12 cellular contexts compared by ENCODE assay signal in genomic region chrX:72105436-72105835, GRCh38. TPM values are rescaled to one million over a fixed set of nuclear protein-coding genes. Genes with fewer than 3 reads are reported as not detected.
A peak's percentile ranks its signal among the peaks of the same experiment; 100 is the strongest.
DNase-seq lines count a peak whose midpoint lies in the region; ATAC-seq, FAIRE-seq and TF ChIP-seq lines count a peak whose summit lies in the region.
"Had no signal": no experiment of that assay in that cellular context is flagged by ENCODE, and none has a peak within 500 bp of the region (broad histone marks: within the 10 kb centered on the region; RNA-seq: fewer than 3 reads in every experiment).

No MANE protein-coding gene starts in this region.

- H3K27me3 ChIP-seq in tibial artery = no peaks in the 10 kb centered on the region
- H3K27me3 ChIP-seq: Peyer's patch had no signal

- POLR2A ChIA-PET in activated naive CD8-positive, alpha-beta T cell treated with anti-CD3 and anti-CD28 coated beads, Interleukin-2, amount 10 ng/mL, durations not matched to agents 7 days and 5 days (lab: Charles Lee) = no interaction called here

- no peaks in the 10 kb centered on the region for H3K36me3 ChIP-seq in tibial artery
- H3K36me3 ChIP-seq: Peyer's patch had no signal

- peaks cover 0 to 18% (median 0%) of the 10 kb centered on the region in 4 donors for H3K4me1 ChIP-seq in tibial artery
- H3K4me1 ChIP-seq: Peyer's patch had no signal

- H3K36me3 Mint-ChIP-seq in activated naive CD8-positive, alpha-beta T cell treated with anti-CD3 and anti-CD28 coated beads, Interleukin-2, amount 10 ng/mL, durations not matched to agents 7 days and 5 days = no peaks in the 10 kb centered on the region
- no peaks in the 10 kb centered on the region for H3K36me3 Mint-ChIP-seq in osteocyte (ENCODE audit: unreplicated experiment)

- ATAC-seq in GM21515 (IDR thresholded peaks at IDR 0.05; ENCODE audit: unreplicated experiment) = peak; percentile 70
- peak; percentile 49 for ATAC-seq in HG03565 (IDR thresholded peaks at IDR 0.05; ENCODE audit: unreplicated experiment)
- peak; percentile 65 for ATAC-seq in activated naive CD8-positive, alpha-beta T cell treated with anti-CD3 and anti-CD28 coated beads, Interleukin-2, amount 10 ng/mL, durations not matched to agents 7 days and 5 days (ENCODE audit: low read depth)

- FAIRE-seq in GM12892 (lab: Jason Lieb, UNC) = no peak

- intact Hi-C loops in tibial artery (cut with DNase I; ENCODE audit: low total_unique reads) = no loop called here

- H3K27ac ChIP-seq in tibial artery = no peak overlapping the region
- H3K27ac ChIP-seq: Peyer's patch had no signal

- H3K27ac Mint-ChIP-seq in activated naive CD8-positive, alpha-beta T cell treated with anti-CD3 and anti-CD28 coated beads, Interleukin-2, amount 10 ng/mL, durations not matched to agents 7 days and 5 days = no peak overlapping the region
- H3K27ac Mint-ChIP-seq in osteocyte (ENCODE audit: unreplicated experiment) = no peak overlapping the region
- H3K27ac Mint-ChIP-seq: nephron had no signal

- H3K9me3 Mint-ChIP-seq in activated naive CD8-positive, alpha-beta T cell treated with anti-CD3 and anti-CD28 coated beads, Interleukin-2, amount 10 ng/mL, durations not matched to agents 7 days and 5 days = no peaks in the 10 kb centered on the region
- peaks cover 4% of the 10 kb centered on the region for H3K9me3 Mint-ChIP-seq in osteocyte (ENCODE audit: unreplicated experiment)

- DNase-seq in GM12892 (ENCODE audit: insufficient read length) (peak; percentile 31), tibial artery (no peak), osteocyte (ENCODE audit: extremely low spot score, unreplicated experiment) (no peak), pons (ENCODE audit: low spot score) (no peak), kidney tubule cell (ENCODE audit: low spot score) (no peak)
- DNase-seq in activated naive CD8-positive, alpha-beta T cell treated with anti-CD3 and anti-CD28 coated beads, Interleukin-2, amount 10 ng/mL, durations not matched to agents 7 days and 5 days = no peak
- DNase-seq: EL had no signal

- no peak overlapping the region for H3K4me3 ChIP-seq in tibial artery
- H3K4me3 ChIP-seq: Peyer's patch had no signal

- H3K4me1 Mint-ChIP-seq in activated naive CD8-positive, alpha-beta T cell treated with anti-CD3 and anti-CD28 coated beads, Interleukin-2, amount 10 ng/mL, durations not matched to agents 7 days and 5 days = peaks cover 24% of the 10 kb centered on the region
- peaks cover 2% of the 10 kb centered on the region for H3K4me1 Mint-ChIP-seq in osteocyte (ENCODE audit: unreplicated experiment)
- H3K4me1 Mint-ChIP-seq: nephron had no signal

- no peak for TF ChIP-seq POLR2A in GM12892 (IDR thresholded peaks at IDR 0.05; ENCODE audit: low read depth, low read length)

- H3K4me3 Mint-ChIP-seq in activated naive CD8-positive, alpha-beta T cell treated with anti-CD3 and anti-CD28 coated beads, Interleukin-2, amount 10 ng/mL, durations not matched to agents 7 days and 5 days = no peak overlapping the region
- no peak overlapping the region for H3K4me3 Mint-ChIP-seq in osteocyte (ENCODE audit: unreplicated experiment)
- H3K4me3 Mint-ChIP-seq: nephron had no signal

- no peaks in the 10 kb centered on the region for H3K9me3 ChIP-seq in tibial artery
- H3K9me3 ChIP-seq: Peyer's patch had no signal

- TF ChIP-seq CTCF in tibial artery (IDR thresholded peaks at IDR 0.05) (no peak), osteocyte (IDR thresholded peaks at IDR 0.05) (no peak)

- peaks cover 54% of the 10 kb centered on the region for H3K27me3 Mint-ChIP-seq in activated naive CD8-positive, alpha-beta T cell treated with anti-CD3 and anti-CD28 coated beads, Interleukin-2, amount 10 ng/mL, durations not matched to agents 7 days and 5 days
- H3K27me3 Mint-ChIP-seq in osteocyte (ENCODE audit: unreplicated experiment) = no peaks in the 10 kb centered on the region

RNA-seq across cellular contexts. Expression of gene RTL5, which starts 26.3 kb away (rescaled TPM):
- polyA plus RNA-seq in GM12892 (2012; ENCODE audit: missing spikeins) = 0.32 TPM
- total RNA-seq in activated naive CD8-positive, alpha-beta T cell treated with anti-CD3 and anti-CD28 coated beads, Interleukin-2, amount 10 ng/mL, durations not matched to agents 7 days and 5 days = 1 to 10 TPM; 2.4 to 3.0 TPM
- total RNA-seq in osteocyte = 19.5 and 19.9 TPM in 2 replicates
- total RNA-seq: HT-29 had no signal
